ENCODE assay signal across 11 cellular contexts in genomic region chr19:18684642-18684993, GRCh38. TPM values are rescaled to one million over a fixed set of nuclear protein-coding genes. Genes with fewer than 3 reads are reported as not detected.
DNase-seq lines count a peak whose midpoint lies in the region; ATAC-seq and TF ChIP-seq lines count a peak whose summit lies in the region.
"Had no signal": no experiment of that assay in that cellular context is flagged by ENCODE, and none has a peak within 500 bp of the region (broad histone marks: within the 10 kb centered on the region; RNA-seq: fewer than 3 reads in every experiment).

No MANE protein-coding gene starts in this region.

- no peak overlapping the region for H3K27ac Mint-ChIP-seq in osteocyte (ENCODE audit: unreplicated experiment)

- peak overlapping the region; percentile 65 for H3K4me3 Mint-ChIP-seq in osteocyte (ENCODE audit: unreplicated experiment)

- intact Hi-C loops in colonic mucosa (cut with DNase I), result loop anchor here (10.0 kb wide), 1 partner anchor 160 kb away; no protein-coding TSS in a partner anchor

- H3K36me3 Mint-ChIP-seq in osteocyte (ENCODE audit: unreplicated experiment), result no peaks in the 10 kb centered on the region

- peaks cover 16% of the 10 kb centered on the region for H3K4me1 Mint-ChIP-seq in osteocyte (ENCODE audit: unreplicated experiment)

- H3K27ac ChIP-seq in BLaER1 (0 out of 2 replicates have a peak overlapping the region, but pooled peaks have one; percentile 90), colonic mucosa (no peak overlapping the region), foreskin keratinocyte (no peak overlapping the region)

- H3K4me1 ChIP-seq in BLaER1 (peaks cover 48% of the 10 kb centered on the region), colonic mucosa (peaks cover 7% of the 10 kb centered on the region), foreskin keratinocyte (no peaks in the 10 kb centered on the region)

- no peaks in the 10 kb centered on the region for H3K27me3 Mint-ChIP-seq in osteocyte (ENCODE audit: unreplicated experiment)

- peaks cover 28% of the 10 kb centered on the region for H4K20me1 ChIP-seq in BLaER1

- TF ChIP-seq CTCF in colonic mucosa (IDR thresholded peaks at IDR 0.05), result no peak
- TF ChIP-seq CTCF in osteocyte (IDR thresholded peaks at IDR 0.05), result no peak
- no peak for TF ChIP-seq CTCF in GM20000 (IDR thresholded peaks at IDR 0.05; ENCODE audit: extremely low read depth, missing control alignments)
- no peak for TF ChIP-seq CTCF in foreskin keratinocyte (conservative IDR thresholded peaks at IDR 0.05)

- H3K9me3 ChIP-seq in BLaER1 (no peaks in the 10 kb centered on the region), colonic mucosa (no peaks in the 10 kb centered on the region)
- H3K9me3 ChIP-seq: heart right ventricle had no signal

- H3K4me3 ChIP-seq in BLaER1 (peak overlapping the region; percentile 75), colonic mucosa (no peak overlapping the region)
- peak overlapping the region; percentile 65 for H3K4me3 ChIP-seq in Jurkat, Clone E6-1 (ENCODE audit: low read length)

- ATAC-seq in HG02970 (IDR thresholded peaks at IDR 0.05; ENCODE audit: low FRiP score, unreplicated experiment) (no peak), foreskin keratinocyte (no peak)

- H3K9ac ChIP-seq in BLaER1 (no peak overlapping the region), colonic mucosa (ENCODE audit: low read depth in 2 of 2, low read length in 2 of 2) (peak overlapping the region; percentile 66 to 81)

- H3K27me3 ChIP-seq in BLaER1 (no peaks in the 10 kb centered on the region), colonic mucosa (no peaks in the 10 kb centered on the region), foreskin keratinocyte (no peaks in the 10 kb centered on the region)
- H3K27me3 ChIP-seq: heart right ventricle had no signal

- no peaks in the 10 kb centered on the region for H3K9me3 Mint-ChIP-seq in osteocyte (ENCODE audit: unreplicated experiment)

- H3K4me2 ChIP-seq in BLaER1, result peak overlapping the region; percentile 99

- no peak for DNase-seq in Jurkat, Clone E6-1 (ENCODE audit: low read depth, low spot score)
- DNase-seq in colonic mucosa, result no peak
- no peak for DNase-seq in osteocyte (ENCODE audit: extremely low spot score, unreplicated experiment)
- DNase-seq in NCI-H2227 (lab: John Stamatoyannopoulos, UW; ENCODE audit: unreplicated experiment), result no peak
- no peak for DNase-seq in GM20000 (ENCODE audit: low spot score)
- no peak for DNase-seq in foreskin keratinocyte
- DNase-seq: heart right ventricle, Kasumi-1, Right ventricle myocardium superior had no signal

- peaks cover 4% of the 10 kb centered on the region; the same call in 1 of the 2 replicates for H3K36me3 ChIP-seq in BLaER1
- no peaks in the 10 kb centered on the region for H3K36me3 ChIP-seq in colonic mucosa
- H3K36me3 ChIP-seq: heart right ventricle had no signal

RNA-seq across cellular contexts. Expression of gene CRTC1, which starts 1.1 kb away (rescaled TPM):
- polyA plus RNA-seq in Jurkat, Clone E6-1 (2012; ENCODE audit: insufficient read depth, insufficient read length), result 12.7 TPM
- total RNA-seq in colonic mucosa, result 10 to 100 TPM in 1 of 2 donors, 1 to 10 TPM in 1; 7.6 to 10.3 TPM
- total RNA-seq in osteocyte, result 24.0 and 25.7 TPM in 2 replicates
- total RNA-seq in foreskin keratinocyte, result 1.7 and 1.9 TPM in 2 replicates
- polyA plus RNA-seq in foreskin keratinocyte, result 2.9 and 3.5 TPM in 2 replicates

RNA-seq across cellular contexts. Expression of gene KLHL26, which starts 47.8 kb away (rescaled TPM):
- polyA plus RNA-seq in Jurkat, Clone E6-1 (2012; ENCODE audit: insufficient read depth, insufficient read length), result 8.0 TPM
- total RNA-seq in colonic mucosa, result 10 to 100 TPM in 1 of 2 donors, 1 to 10 TPM in 1; 7.3 to 14.7 TPM
- total RNA-seq in osteocyte, result 12.4 and 13.2 TPM in 2 replicates
- total RNA-seq in foreskin keratinocyte, result 2.4 and 2.8 TPM in 2 replicates
- polyA plus RNA-seq in foreskin keratinocyte, result 1.5 and 1.8 TPM in 2 replicates
